In the genomic region with DNA sequence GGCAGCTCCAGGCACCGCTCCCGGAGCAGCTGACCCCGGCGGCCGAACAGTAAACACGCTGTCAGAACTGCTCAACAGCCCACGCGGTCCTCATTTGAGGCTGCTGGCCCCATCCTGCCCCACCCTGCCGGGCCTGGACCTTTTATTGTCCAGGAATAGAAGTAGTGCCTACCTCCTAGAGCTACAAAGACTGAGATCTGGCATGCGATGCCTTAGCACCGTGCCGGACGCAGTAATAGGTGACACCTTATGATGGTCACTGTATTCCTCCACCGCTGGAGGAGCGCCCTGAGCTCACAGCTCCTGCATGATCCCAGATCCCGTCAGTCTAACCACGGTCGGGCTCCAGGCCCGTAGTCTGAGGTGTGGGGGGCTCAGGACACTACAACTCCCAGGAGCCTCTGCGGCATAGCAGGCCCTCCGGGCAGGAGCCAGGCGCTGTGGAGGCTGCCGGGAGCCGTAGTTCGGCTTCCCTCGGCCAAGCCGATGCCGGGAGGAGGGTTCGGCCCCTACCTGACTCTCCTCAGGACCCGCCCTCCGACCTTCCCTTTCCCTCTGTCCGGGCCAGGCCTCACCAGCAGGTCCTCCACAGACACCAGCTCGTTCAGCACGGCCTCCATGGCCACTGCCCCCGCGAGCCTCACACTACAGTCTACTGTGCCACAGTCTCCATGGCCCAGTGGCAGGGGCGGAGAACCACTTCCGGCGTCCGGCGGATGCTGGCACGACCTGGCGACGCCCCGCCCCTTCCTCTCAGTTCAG, we compare ENCODE assay signal across 1 cellular context.
TF ChIP-seq lines count a peak whose summit lies in the region.

A gene (minus strand): TSS at position 697 of the 762 bp plus-strand sequence. CDS start 77 bp downstream, at position 620.

TF ChIP-seq in K562, 482 proteins besides CTCF, POLR2A, EP300 and RAD21 (continued from another document and continues in another):
- TF ChIP-seq, protein P1, sequence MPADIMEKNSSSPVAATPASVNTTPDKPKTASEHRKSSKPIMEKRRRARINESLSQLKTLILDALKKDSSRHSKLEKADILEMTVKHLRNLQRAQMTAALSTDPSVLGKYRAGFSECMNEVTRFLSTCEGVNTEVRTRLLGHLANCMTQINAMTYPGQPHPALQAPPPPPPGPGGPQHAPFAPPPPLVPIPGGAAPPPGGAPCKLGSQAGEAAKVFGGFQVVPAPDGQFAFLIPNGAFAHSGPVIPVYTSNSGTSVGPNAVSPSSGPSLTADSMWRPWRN (IDR thresholded peaks at IDR 0.05; ENCODE audit: low read depth) = no peak
- TF ChIP-seq MEF2D (tag; conservative IDR thresholded peaks at IDR 0.05; ENCODE audit: low read depth) (0 out of 2 replicates have a peak, but pooled peaks have one; percentile 37), FOXJ2 (tag; IDR thresholded peaks at IDR 0.05) (0 out of 2 replicates have a peak, but pooled peaks have one; percentile 65), NR2F6 (CRISPR knock-in tag; IDR thresholded peaks at IDR 0.05) (no peak), ZNF12 (CRISPR knock-in tag; IDR thresholded peaks at IDR 0.05) (no peak; the same call in none of the 2 replicates), CEBPB (tag; IDR thresholded peaks at IDR 0.05) (0 out of 2 replicates have a peak, but pooled peaks have one; percentile 60), SMARCA5 (IDR thresholded peaks at IDR 0.05) (peak; percentile 45; the same call in 1 of the 2 replicates), POLR2AphosphoS5 (IDR thresholded peaks at IDR 0.05; ENCODE audit: control insufficient read depth, insufficient read depth, low read depth, low read length) (peak; percentile 86; the same call in 1 of the 2 replicates), BACH1 (tag; IDR thresholded peaks at IDR 0.05) (no peak), EWSR1 (IDR thresholded peaks at IDR 0.05; ENCODE audit: borderline replicate concordance, low read depth, partially characterized antibody) (no peak), ZNF561 (CRISPR knock-in tag; conservative IDR thresholded peaks at IDR 0.05) (no peak), TCF7 (IDR thresholded peaks at IDR 0.05; ENCODE audit: borderline replicate concordance) (0 out of 2 replicates have a peak, but pooled peaks have one; percentile 14), CC2D1A (IDR thresholded peaks at IDR 0.05) (0 out of 2 replicates have a peak, but pooled peaks have one; percentile 30), ELF2 (CRISPR knock-in tag; IDR thresholded peaks at IDR 0.05) (peak; percentile 77; the same call in 1 of the 2 replicates), NCOA4 (IDR thresholded peaks at IDR 0.05; ENCODE audit: partially characterized antibody) (no peak), TBL1XR1 (IDR thresholded peaks at IDR 0.05; ENCODE audit: low read length in 2 of 2) (peak in 1 of 2 experiments; percentile 33; a peak in 2 of 4 replicates), POLR2B (IDR thresholded peaks at IDR 0.05; ENCODE audit: low read depth, partially characterized antibody) (peak; percentile 93), FOXK1 (CRISPR knock-in tag; IDR thresholded peaks at IDR 0.05; ENCODE audit: borderline replicate concordance) (no peak; the same call in 1 of the 2 replicates), NFYB (IDR thresholded peaks at IDR 0.05; ENCODE audit: extremely low read depth, insufficient read length) (no peak), ZNF766 (CRISPR knock-in tag; conservative IDR thresholded peaks at IDR 0.05) (peak; percentile 81; the same call in 1 of the 2 replicates)
- TF ChIP-seq, protein P2, sequence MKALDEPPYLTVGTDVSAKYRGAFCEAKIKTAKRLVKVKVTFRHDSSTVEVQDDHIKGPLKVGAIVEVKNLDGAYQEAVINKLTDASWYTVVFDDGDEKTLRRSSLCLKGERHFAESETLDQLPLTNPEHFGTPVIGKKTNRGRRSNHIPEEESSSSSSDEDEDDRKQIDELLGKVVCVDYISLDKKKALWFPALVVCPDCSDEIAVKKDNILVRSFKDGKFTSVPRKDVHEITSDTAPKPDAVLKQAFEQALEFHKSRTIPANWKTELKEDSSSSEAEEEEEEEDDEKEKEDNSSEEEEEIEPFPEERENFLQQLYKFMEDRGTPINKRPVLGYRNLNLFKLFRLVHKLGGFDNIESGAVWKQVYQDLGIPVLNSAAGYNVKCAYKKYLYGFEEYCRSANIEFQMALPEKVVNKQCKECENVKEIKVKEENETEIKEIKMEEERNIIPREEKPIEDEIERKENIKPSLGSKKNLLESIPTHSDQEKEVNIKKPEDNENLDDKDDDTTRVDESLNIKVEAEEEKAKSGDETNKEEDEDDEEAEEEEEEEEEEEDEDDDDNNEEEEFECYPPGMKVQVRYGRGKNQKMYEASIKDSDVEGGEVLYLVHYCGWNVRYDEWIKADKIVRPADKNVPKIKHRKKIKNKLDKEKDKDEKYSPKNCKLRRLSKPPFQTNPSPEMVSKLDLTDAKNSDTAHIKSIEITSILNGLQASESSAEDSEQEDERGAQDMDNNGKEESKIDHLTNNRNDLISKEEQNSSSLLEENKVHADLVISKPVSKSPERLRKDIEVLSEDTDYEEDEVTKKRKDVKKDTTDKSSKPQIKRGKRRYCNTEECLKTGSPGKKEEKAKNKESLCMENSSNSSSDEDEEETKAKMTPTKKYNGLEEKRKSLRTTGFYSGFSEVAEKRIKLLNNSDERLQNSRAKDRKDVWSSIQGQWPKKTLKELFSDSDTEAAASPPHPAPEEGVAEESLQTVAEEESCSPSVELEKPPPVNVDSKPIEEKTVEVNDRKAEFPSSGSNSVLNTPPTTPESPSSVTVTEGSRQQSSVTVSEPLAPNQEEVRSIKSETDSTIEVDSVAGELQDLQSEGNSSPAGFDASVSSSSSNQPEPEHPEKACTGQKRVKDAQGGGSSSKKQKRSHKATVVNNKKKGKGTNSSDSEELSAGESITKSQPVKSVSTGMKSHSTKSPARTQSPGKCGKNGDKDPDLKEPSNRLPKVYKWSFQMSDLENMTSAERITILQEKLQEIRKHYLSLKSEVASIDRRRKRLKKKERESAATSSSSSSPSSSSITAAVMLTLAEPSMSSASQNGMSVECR (CRISPR knock-in tag; IDR thresholded peaks at IDR 0.05) = peak; percentile 92
- TF ChIP-seq, protein P3, sequence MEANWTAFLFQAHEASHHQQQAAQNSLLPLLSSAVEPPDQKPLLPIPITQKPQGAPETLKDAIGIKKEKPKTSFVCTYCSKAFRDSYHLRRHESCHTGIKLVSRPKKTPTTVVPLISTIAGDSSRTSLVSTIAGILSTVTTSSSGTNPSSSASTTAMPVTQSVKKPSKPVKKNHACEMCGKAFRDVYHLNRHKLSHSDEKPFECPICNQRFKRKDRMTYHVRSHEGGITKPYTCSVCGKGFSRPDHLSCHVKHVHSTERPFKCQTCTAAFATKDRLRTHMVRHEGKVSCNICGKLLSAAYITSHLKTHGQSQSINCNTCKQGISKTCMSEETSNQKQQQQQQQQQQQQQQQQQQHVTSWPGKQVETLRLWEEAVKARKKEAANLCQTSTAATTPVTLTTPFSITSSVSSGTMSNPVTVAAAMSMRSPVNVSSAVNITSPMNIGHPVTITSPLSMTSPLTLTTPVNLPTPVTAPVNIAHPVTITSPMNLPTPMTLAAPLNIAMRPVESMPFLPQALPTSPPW (CRISPR knock-in tag; IDR thresholded peaks at IDR 0.05) = peak; percentile 93
- TF ChIP-seq, protein P4, sequence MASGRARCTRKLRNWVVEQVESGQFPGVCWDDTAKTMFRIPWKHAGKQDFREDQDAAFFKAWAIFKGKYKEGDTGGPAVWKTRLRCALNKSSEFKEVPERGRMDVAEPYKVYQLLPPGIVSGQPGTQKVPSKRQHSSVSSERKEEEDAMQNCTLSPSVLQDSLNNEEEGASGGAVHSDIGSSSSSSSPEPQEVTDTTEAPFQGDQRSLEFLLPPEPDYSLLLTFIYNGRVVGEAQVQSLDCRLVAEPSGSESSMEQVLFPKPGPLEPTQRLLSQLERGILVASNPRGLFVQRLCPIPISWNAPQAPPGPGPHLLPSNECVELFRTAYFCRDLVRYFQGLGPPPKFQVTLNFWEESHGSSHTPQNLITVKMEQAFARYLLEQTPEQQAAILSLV (tag; IDR thresholded peaks at IDR 0.05) = peak; percentile 54; the same call in 1 of the 2 replicates
- TF ChIP-seq, protein P5, sequence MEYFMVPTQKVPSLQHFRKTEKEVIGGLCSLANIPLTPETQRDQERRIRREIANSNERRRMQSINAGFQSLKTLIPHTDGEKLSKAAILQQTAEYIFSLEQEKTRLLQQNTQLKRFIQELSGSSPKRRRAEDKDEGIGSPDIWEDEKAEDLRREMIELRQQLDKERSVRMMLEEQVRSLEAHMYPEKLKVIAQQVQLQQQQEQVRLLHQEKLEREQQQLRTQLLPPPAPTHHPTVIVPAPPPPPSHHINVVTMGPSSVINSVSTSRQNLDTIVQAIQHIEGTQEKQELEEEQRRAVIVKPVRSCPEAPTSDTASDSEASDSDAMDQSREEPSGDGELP (CRISPR knock-in tag; IDR thresholded peaks at IDR 0.05; ENCODE audit: borderline replicate concordance) = peak; percentile 97
- TF ChIP-seq, protein P6, sequence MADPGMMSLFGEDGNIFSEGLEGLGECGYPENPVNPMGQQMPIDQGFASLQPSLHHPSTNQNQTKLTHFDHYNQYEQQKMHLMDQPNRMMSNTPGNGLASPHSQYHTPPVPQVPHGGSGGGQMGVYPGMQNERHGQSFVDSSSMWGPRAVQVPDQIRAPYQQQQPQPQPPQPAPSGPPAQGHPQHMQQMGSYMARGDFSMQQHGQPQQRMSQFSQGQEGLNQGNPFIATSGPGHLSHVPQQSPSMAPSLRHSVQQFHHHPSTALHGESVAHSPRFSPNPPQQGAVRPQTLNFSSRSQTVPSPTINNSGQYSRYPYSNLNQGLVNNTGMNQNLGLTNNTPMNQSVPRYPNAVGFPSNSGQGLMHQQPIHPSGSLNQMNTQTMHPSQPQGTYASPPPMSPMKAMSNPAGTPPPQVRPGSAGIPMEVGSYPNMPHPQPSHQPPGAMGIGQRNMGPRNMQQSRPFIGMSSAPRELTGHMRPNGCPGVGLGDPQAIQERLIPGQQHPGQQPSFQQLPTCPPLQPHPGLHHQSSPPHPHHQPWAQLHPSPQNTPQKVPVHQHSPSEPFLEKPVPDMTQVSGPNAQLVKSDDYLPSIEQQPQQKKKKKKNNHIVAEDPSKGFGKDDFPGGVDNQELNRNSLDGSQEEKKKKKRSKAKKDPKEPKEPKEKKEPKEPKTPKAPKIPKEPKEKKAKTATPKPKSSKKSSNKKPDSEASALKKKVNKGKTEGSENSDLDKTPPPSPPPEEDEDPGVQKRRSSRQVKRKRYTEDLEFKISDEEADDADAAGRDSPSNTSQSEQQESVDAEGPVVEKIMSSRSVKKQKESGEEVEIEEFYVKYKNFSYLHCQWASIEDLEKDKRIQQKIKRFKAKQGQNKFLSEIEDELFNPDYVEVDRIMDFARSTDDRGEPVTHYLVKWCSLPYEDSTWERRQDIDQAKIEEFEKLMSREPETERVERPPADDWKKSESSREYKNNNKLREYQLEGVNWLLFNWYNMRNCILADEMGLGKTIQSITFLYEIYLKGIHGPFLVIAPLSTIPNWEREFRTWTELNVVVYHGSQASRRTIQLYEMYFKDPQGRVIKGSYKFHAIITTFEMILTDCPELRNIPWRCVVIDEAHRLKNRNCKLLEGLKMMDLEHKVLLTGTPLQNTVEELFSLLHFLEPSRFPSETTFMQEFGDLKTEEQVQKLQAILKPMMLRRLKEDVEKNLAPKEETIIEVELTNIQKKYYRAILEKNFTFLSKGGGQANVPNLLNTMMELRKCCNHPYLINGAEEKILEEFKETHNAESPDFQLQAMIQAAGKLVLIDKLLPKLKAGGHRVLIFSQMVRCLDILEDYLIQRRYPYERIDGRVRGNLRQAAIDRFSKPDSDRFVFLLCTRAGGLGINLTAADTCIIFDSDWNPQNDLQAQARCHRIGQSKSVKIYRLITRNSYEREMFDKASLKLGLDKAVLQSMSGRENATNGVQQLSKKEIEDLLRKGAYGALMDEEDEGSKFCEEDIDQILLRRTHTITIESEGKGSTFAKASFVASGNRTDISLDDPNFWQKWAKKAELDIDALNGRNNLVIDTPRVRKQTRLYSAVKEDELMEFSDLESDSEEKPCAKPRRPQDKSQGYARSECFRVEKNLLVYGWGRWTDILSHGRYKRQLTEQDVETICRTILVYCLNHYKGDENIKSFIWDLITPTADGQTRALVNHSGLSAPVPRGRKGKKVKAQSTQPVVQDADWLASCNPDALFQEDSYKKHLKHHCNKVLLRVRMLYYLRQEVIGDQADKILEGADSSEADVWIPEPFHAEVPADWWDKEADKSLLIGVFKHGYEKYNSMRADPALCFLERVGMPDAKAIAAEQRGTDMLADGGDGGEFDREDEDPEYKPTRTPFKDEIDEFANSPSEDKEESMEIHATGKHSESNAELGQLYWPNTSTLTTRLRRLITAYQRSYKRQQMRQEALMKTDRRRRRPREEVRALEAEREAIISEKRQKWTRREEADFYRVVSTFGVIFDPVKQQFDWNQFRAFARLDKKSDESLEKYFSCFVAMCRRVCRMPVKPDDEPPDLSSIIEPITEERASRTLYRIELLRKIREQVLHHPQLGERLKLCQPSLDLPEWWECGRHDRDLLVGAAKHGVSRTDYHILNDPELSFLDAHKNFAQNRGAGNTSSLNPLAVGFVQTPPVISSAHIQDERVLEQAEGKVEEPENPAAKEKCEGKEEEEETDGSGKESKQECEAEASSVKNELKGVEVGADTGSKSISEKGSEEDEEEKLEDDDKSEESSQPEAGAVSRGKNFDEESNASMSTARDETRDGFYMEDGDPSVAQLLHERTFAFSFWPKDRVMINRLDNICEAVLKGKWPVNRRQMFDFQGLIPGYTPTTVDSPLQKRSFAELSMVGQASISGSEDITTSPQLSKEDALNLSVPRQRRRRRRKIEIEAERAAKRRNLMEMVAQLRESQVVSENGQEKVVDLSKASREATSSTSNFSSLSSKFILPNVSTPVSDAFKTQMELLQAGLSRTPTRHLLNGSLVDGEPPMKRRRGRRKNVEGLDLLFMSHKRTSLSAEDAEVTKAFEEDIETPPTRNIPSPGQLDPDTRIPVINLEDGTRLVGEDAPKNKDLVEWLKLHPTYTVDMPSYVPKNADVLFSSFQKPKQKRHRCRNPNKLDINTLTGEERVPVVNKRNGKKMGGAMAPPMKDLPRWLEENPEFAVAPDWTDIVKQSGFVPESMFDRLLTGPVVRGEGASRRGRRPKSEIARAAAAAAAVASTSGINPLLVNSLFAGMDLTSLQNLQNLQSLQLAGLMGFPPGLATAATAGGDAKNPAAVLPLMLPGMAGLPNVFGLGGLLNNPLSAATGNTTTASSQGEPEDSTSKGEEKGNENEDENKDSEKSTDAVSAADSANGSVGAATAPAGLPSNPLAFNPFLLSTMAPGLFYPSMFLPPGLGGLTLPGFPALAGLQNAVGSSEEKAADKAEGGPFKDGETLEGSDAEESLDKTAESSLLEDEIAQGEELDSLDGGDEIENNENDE (IDR thresholded peaks at IDR 0.05; ENCODE audit: low read depth, low read length) = no peak
- TF ChIP-seq, protein P7, sequence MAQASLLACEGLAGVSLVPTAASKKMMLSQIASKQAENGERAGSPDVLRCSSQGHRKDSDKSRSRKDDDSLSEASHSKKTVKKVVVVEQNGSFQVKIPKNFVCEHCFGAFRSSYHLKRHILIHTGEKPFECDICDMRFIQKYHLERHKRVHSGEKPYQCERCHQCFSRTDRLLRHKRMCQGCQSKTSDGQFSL (CRISPR knock-in tag; IDR thresholded peaks at IDR 0.05) = peak; percentile 93
- TF ChIP-seq, protein P7 (tag; IDR thresholded peaks at IDR 0.05) = 0 out of 4 replicates have a peak, but pooled peaks of 1 of the 2 experiments have one; percentile 26
- TF ChIP-seq, protein P8, sequence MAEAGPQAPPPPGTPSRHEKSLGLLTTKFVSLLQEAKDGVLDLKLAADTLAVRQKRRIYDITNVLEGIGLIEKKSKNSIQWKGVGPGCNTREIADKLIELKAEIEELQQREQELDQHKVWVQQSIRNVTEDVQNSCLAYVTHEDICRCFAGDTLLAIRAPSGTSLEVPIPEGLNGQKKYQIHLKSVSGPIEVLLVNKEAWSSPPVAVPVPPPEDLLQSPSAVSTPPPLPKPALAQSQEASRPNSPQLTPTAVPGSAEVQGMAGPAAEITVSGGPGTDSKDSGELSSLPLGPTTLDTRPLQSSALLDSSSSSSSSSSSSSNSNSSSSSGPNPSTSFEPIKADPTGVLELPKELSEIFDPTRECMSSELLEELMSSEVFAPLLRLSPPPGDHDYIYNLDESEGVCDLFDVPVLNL (CRISPR knock-in tag; IDR thresholded peaks at IDR 0.05; ENCODE audit: low read depth) = peak; percentile 45; the same call in 1 of the 2 replicates
